ENCODE assay signal across 14 cellular contexts in the genomic region with DNA sequence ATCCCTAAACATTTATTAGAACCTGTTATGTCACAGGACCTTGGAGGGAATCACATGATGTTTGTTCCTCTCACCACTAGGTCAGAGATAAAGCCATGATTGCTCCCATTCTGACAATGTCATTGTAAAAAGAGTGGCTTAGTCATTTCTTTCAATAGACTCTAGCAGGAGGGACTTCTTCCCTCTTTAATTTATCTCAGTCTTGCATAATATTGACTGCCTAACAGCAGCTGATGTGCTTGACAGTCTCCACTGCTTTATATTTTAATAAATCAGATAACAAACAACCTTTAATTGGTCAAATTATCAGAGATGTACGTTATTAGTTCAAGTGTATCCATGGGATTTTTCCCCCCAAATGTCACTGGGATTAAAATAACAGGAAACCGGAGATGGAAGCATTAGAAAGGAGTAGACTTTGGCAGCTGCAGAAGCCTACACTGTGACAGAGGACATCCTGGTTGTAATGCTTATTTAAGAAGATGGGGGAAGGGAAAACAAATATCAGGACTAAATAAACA. TPM values are rescaled to one million over a fixed set of nuclear protein-coding genes. Genes with fewer than 3 reads are reported as not detected.
A peak's percentile ranks its signal among the peaks of the same experiment; 100 is the strongest.
DNase-seq lines count a peak whose midpoint lies in the region; ATAC-seq and TF ChIP-seq lines count a peak whose summit lies in the region.
"Had no signal": no experiment of that assay in that cellular context is flagged by ENCODE, and none has a peak within 500 bp of the region (broad histone marks: within the 10 kb centered on the region; RNA-seq: fewer than 3 reads in every experiment).

No MANE protein-coding gene starts in this region.

- H3K27me3 Mint-ChIP-seq in T-helper 17 cell = peaks cover 30% of the 10 kb centered on the region

- no peaks in the 10 kb centered on the region for H3K79me1 ChIP-seq in mesenchymal stem cell (replicated peaks; ENCODE audit: low read length, poor library complexity, severe bottlenecking)

- no peaks in the 10 kb centered on the region for H3K4me1 Mint-ChIP-seq in T-helper 17 cell

- H3K4me2 ChIP-seq in mesenchymal stem cell (ENCODE audit: low read length, poor library complexity, severe bottlenecking) = no peak overlapping the region
- H3K4me2 ChIP-seq: KMS-11 had no signal

- H2BK5ac ChIP-seq in mesenchymal stem cell (ENCODE audit: low read depth, low read length, poor library complexity, severe bottlenecking) = no peak overlapping the region

- H3K27ac ChIP-seq in VCaP (peak overlapping the region; percentile 51), mesenchymal stem cell (ENCODE audit: low read length, poor library complexity, severe bottlenecking) (no peak overlapping the region)
- H3K27ac ChIP-seq: KMS-11 had no signal

- no peaks in the 10 kb centered on the region for H3K27me3 ChIP-seq in mesenchymal stem cell (ENCODE audit: control insufficient read depth in 1 of 2, insufficient read depth in 1 of 2, low read length in 2 of 2)

- H2BK12ac ChIP-seq in mesenchymal stem cell (ENCODE audit: low read length in 2 of 2) = no peak overlapping the region

- no peaks in the 10 kb centered on the region for H3K9me3 ChIP-seq in mesenchymal stem cell (ENCODE audit: control insufficient read depth, low read length)
- H3K9me3 ChIP-seq in T-helper 17 cell (ENCODE audit: control insufficient read depth, low read length, poor library complexity, severe bottlenecking) = no peaks in the 10 kb centered on the region

- H2BK120ac ChIP-seq in mesenchymal stem cell (ENCODE audit: low read depth, low read length) = no peak overlapping the region

- no peak overlapping the region for H4K91ac ChIP-seq in mesenchymal stem cell (ENCODE audit: low read length)

- no peak overlapping the region for H2AFZ ChIP-seq in mesenchymal stem cell (ENCODE audit: low read depth, low read length)

- H3K4ac ChIP-seq in mesenchymal stem cell (ENCODE audit: low read depth in 1 of 2, low read length in 2 of 2) = no peak overlapping the region

- H3K27ac Mint-ChIP-seq in T-helper 17 cell = no peak overlapping the region
- H3K27ac Mint-ChIP-seq: HFFc6; T-helper 1 cell treated with Interleukin-12 subunit alpha and Interleukin-12 subunit beta and Interleukin-4 antibody, amounts not matched to agents 30 μg/mL and 1 μg/mL, for 36 hours had no signal

- H3K36me3 Mint-ChIP-seq in T-helper 17 cell (ENCODE audit: low read depth) = no peaks in the 10 kb centered on the region

- DNase-seq in DMS153 treated with DMSO at 0.1 percent for 48 hours (lab: John Stamatoyannopoulos, UW; ENCODE audit: unreplicated experiment) (peak; percentile 87), LNCaP clone FGC (ENCODE audit: low read depth) (peak; percentile 50), mesenchymal stem cell (no peak), globus pallidus (ENCODE audit: low spot score) (no peak), T-helper 17 cell (no peak), Kasumi-1 (lab: John Stamatoyannopoulos, UW) (no peak)
- DNase-seq: activated naive CD4-positive, alpha-beta T cell treated with anti-CD3 and anti-CD28 coated beads, Interleukin-2, amount 50 U/mL, for 16 hours; cerebellar nuclear complex; HFFc6; kidney had no signal

- H2AK5ac ChIP-seq in mesenchymal stem cell (ENCODE audit: low read length, severe bottlenecking) = no peak overlapping the region

- no peak overlapping the region for H3K4me3 Mint-ChIP-seq in T-helper 17 cell
- H3K4me3 Mint-ChIP-seq: HFFc6; T-helper 1 cell treated with Interleukin-12 subunit alpha and Interleukin-12 subunit beta and Interleukin-4 antibody, amounts not matched to agents 30 μg/mL and 1 μg/mL, for 36 hours had no signal

- TF ChIP-seq CTCF in LNCaP clone FGC (IDR thresholded peaks at IDR 0.05; ENCODE audit: control insufficient read depth, extremely low read depth, insufficient read depth) (no peak), VCaP (conservative IDR thresholded peaks at IDR 0.05) (no peak)

- no peak for ATAC-seq in HG03457 (IDR thresholded peaks at IDR 0.05; ENCODE audit: unreplicated experiment)
- ATAC-seq in T-helper 17 cell = no peak

- H4K8ac ChIP-seq in mesenchymal stem cell (ENCODE audit: low read length) = no peak overlapping the region

- H3K14ac ChIP-seq in mesenchymal stem cell (ENCODE audit: low read length in 2 of 2) = no peak overlapping the region

- H3K4me3 ChIP-seq in LNCaP clone FGC (ENCODE audit: low read depth, low read length) = no peak overlapping the region
- H3K4me3 ChIP-seq in mesenchymal stem cell (ENCODE audit: insufficient read depth in 1 of 2, low read depth in 1 of 2, low read length in 2 of 2) = no peak overlapping the region

- peaks cover 6% of the 10 kb centered on the region for H3K4me1 ChIP-seq in mesenchymal stem cell (ENCODE audit: control insufficient read depth, insufficient read depth, low read depth, low read length)

- WGBS in mesenchymal stem cell = 43% methylated on average over 2 of the region's 2 CpGs

- peak overlapping the region; percentile 0 for H3K9ac ChIP-seq in mesenchymal stem cell (ENCODE audit: low read length)
- H3K9ac ChIP-seq: KMS-11 had no signal

- peaks cover 0 to 70% of the 10 kb centered on the region in 2 experiments for H3K36me3 ChIP-seq in mesenchymal stem cell (ENCODE audit: control insufficient read depth in 1 of 2, insufficient read depth in 2 of 2, low read depth in 1 of 2, low read length in 2 of 2)

- H3K23ac ChIP-seq in mesenchymal stem cell (ENCODE audit: low read length in 2 of 2) = no peak overlapping the region

- H3K18ac ChIP-seq in mesenchymal stem cell (ENCODE audit: low read depth in 1 of 2, low read length in 2 of 2) = no peak overlapping the region

- H2BK15ac ChIP-seq in mesenchymal stem cell (ENCODE audit: low read depth, poor library complexity, severe bottlenecking) = no peak overlapping the region

RNA-seq across cellular contexts. Expression of a gene that starts 39.6 kb away (rescaled TPM):
- 51.1 TPM for polyA plus RNA-seq in mesenchymal stem cell (2013, experiment 1 of 2)
- 47.5 TPM for polyA plus RNA-seq in mesenchymal stem cell (2013, experiment 2 of 2)
- total RNA-seq in T-helper 17 cell = not detected

Comparison
In these comparisons a context has a peak if more than half of its experiments do, and no peak if none do; other contexts are left out.
1. DNase-seq: peak in DMS153 treated with DMSO at 0.1 percent for 48 hours (single experiment) and LNCaP clone FGC (single experiment); none in mesenchymal stem cell (single experiment), globus pallidus (single experiment), T-helper 17 cell (0 of 3) and Kasumi-1 (0 of 2).